In genomic region chr14:65413739-65414045, GRCh38 we compare ENCODE assay signal across 8 cellular contexts. TPM values are rescaled to one million over a fixed set of nuclear protein-coding genes. Genes with fewer than 3 reads are reported as not detected.
DNase-seq lines count a peak whose midpoint lies in the region; ATAC-seq, FAIRE-seq and TF ChIP-seq lines count a peak whose summit lies in the region.

No MANE protein-coding gene starts in this region.

- ATAC-seq in HCT116 = no peak
- ATAC-seq in right cardiac atrium = no peak

- POLR2A ChIA-PET in HCT116 (lab: Charles Lee) = no interaction called here
- POLR2A ChIA-PET in HEK293T (lab: Yijun Ruan, JAX) = interaction anchor here (2.8 to 3.2 kb wide), 3 partner anchors 244 to 411 kb away, joined by 11 to 21 read pairs (median 18); no protein-coding TSS in a partner anchor

- peak overlapping the region; percentile 98 for H3K4me2 ChIP-seq in HCT116 (ENCODE audit: low read length)

- CTCF ChIA-PET in HCT116 (lab: Charles Lee) (interaction anchor here (1.2 to 4.8 kb wide), 2 partner anchors 250 to 547 kb away, joined by 6 to 65 read pairs; no protein-coding TSS in a partner anchor), HEK293T (lab: Yijun Ruan, JAX) (interaction anchor here (1.0 to 3.1 kb wide), 2 partner anchors 411 to 547 kb away, joined by 3 to 12 read pairs; no protein-coding TSS in a partner anchor)

- H3K36me3 ChIP-seq in HCT116 (ENCODE audit: control insufficient read depth in 1 of 2, insufficient read depth in 2 of 2, low read length in 2 of 2) = no peaks in the 10 kb centered on the region
- no peaks in the 10 kb centered on the region for H3K36me3 ChIP-seq in small intestine (ENCODE audit: control insufficient read depth in 2 of 2, insufficient read depth in 2 of 2, low read length in 2 of 2)

- H3K27me3 ChIP-seq in HCT116 (ENCODE audit: insufficient read depth, low read length) (no peaks in the 10 kb centered on the region), right cardiac atrium (ENCODE audit: control insufficient read depth, insufficient read depth) (no peaks in the 10 kb centered on the region), small intestine (ENCODE audit: control insufficient read depth in 2 of 2, insufficient read depth in 2 of 2, low read length in 2 of 2) (no peaks in the 10 kb centered on the region)

- DNase-seq in HCT116 (ENCODE audit: low read depth, low spot score) (no peak), right cardiac atrium (no peak), small intestine (no peak), NCI-H2196 (lab: John Stamatoyannopoulos, UW; ENCODE audit: unreplicated experiment) (no peak), HEK293T (ENCODE audit: extremely low spot score) (no peak)
- no peak for DNase-seq in stimulated activated CD4-positive, alpha-beta T cell treated with anti-CD3 and anti-CD28 coated beads, Interleukin-12 subunit alpha, Interleukin-12 subunit beta, amount 100 ng/mL, for 4 hours
- no peak for DNase-seq in stimulated activated CD4-positive, alpha-beta T cell treated with anti-CD3 and anti-CD28 coated beads, Interleukin-2, amount 100 ng/mL, for 24 hours

- BruUV-seq in HCT116 (replicated peaks; lab: Mats Ljungman, UMichigan) = no TSS peak

- H4K20me1 ChIP-seq in HCT116 (ENCODE audit: insufficient read depth) = no peaks in the 10 kb centered on the region; the same call in 1 of the 2 replicates

- H3K27ac ChIP-seq in HCT116 (ENCODE audit: low read depth, low read length) = no peak overlapping the region
- no peak overlapping the region for H3K27ac ChIP-seq in right cardiac atrium (ENCODE audit: low read length)
- H3K27ac ChIP-seq in small intestine (ENCODE audit: low read depth in 1 of 2, low read length in 1 of 2) = peak overlapping the region; percentile 95 to 99

- 28% methylated on average over 6 of the region's 6 CpGs for WGBS in right cardiac atrium
- WGBS in small intestine, 3 donors = 1 to 11% (median 4%) methylated on average over 6 of the region's 6 CpGs

- TF ChIP-seq POLR2A in HCT116 (IDR thresholded peaks at IDR 0.05; ENCODE audit: borderline replicate concordance, extremely low read depth, insufficient read depth, insufficient read length) = no peak

- no peaks in the 10 kb centered on the region for H3K9me2 ChIP-seq in HCT116 (ENCODE audit: insufficient read depth)

- peaks cover 46% of the 10 kb centered on the region for H3K79me2 ChIP-seq in HCT116 (ENCODE audit: insufficient read depth, low read length)

- peak overlapping the region; percentile 78 for H3K9ac ChIP-seq in HCT116 (ENCODE audit: low read length)

- H3K9me3 ChIP-seq in HCT116 (ENCODE audit: control insufficient read depth in 1 of 2, insufficient read depth in 1 of 2, low read depth in 1 of 2, low read length in 2 of 2) (no peaks in the 10 kb centered on the region), right cardiac atrium (ENCODE audit: control insufficient read depth, low read length) (no peaks in the 10 kb centered on the region), small intestine (ENCODE audit: control insufficient read depth, low read depth) (no peaks in the 10 kb centered on the region)

- H3K4me3 ChIP-seq in HCT116 (replicated peaks in 1 of 2; ENCODE audit: low read depth in 1 of 2, low read length in 2 of 2) = peak overlapping the region; percentile 71 to 91
- H3K4me3 ChIP-seq in WI38 (ENCODE audit: low read depth, low read length) = peak overlapping the region; percentile 93
- peak overlapping the region; percentile 89 for H3K4me3 ChIP-seq in right cardiac atrium (ENCODE audit: low read length)
- peak overlapping the region; percentile 95 to 100 for H3K4me3 ChIP-seq in small intestine (ENCODE audit: low read depth in 1 of 2, low read length in 2 of 2)

- H3K4me1 ChIP-seq in HCT116 (ENCODE audit: control insufficient read depth in 1 of 2, insufficient read depth in 2 of 2, low read length in 2 of 2) (peaks cover 2 to 21% of the 10 kb centered on the region in 2 experiments; a peak in 2 of 4 replicates), right cardiac atrium (ENCODE audit: control insufficient read depth, insufficient read depth, low read length) (no peaks in the 10 kb centered on the region), small intestine (ENCODE audit: control insufficient read depth in 2 of 2, insufficient read depth in 1 of 2, low read depth in 1 of 2, low read length in 1 of 2) (peaks cover 0 to 2% of the 10 kb centered on the region in 2 donors)

- RAD21 ChIA-PET in HCT116 (lab: Charles Lee; ENCODE audit: low non-redundant PET in 1 of 2, low total read pairs in 2 of 2, uncharacterized antibody in 2 of 2, unreplicated experiment in 2 of 2) = no interaction called here

- intact Hi-C loops in HCT116 (cut with micrococcal nuclease) = loop anchor here (1.0 to 5.0 kb wide), 7 partner anchors 126 to 657 kb away; partner anchors contain the start of gene MAX
- intact Hi-C loops in right cardiac atrium (cut with DNase I) = loop anchor here (2.0 to 10.0 kb wide), 5 partner anchors 249 to 541 kb away; no protein-coding TSS in a partner anchor

- no peak for TF ChIP-seq RAD21 in HCT116 (IDR thresholded peaks at IDR 0.05; ENCODE audit: low read depth)

- H2AFZ ChIP-seq in HCT116 (ENCODE audit: low read depth, low read length, poor library complexity, severe bottlenecking) = no peak overlapping the region

- TF ChIP-seq CTCF in HCT116 (IDR thresholded peaks at IDR 0.05 in 2 of 3, conservative IDR thresholded peaks at IDR 0.05 in 1 of 3; ENCODE audit: borderline replicate concordance in 1 of 3, insufficient read depth in 1 of 3, low read depth in 2 of 3, low read length in 2 of 3) (no peak), WI38 (IDR thresholded peaks at IDR 0.05; ENCODE audit: low read depth, low read length) (no peak)

- FAIRE-seq in small intestine (lab: Jason Lieb, UNC) = no peak

TF ChIP-seq in HCT116, 20 proteins besides CTCF, POLR2A, EP300 and RAD21:
- TF ChIP-seq SP1 (IDR thresholded peaks at IDR 0.05; ENCODE audit: low read depth) (no peak), CEBPB (IDR thresholded peaks at IDR 0.05; ENCODE audit: low read depth) (no peak), POLR2AphosphoS5 (IDR thresholded peaks at IDR 0.05; ENCODE audit: low read depth, low read length) (no peak)
TF ChIP-seq in HCT116: peak in this region for 0.

TF ChIP-seq in HEK293T, 16 proteins besides CTCF, POLR2A, EP300 and RAD21:
- TF ChIP-seq BHLHE40 (IDR thresholded peaks at IDR 0.05; ENCODE audit: borderline replicate concordance) = no peak
- no peak for TF ChIP-seq LEF1 (IDR thresholded peaks at IDR 0.05; ENCODE audit: borderline replicate concordance)
- no peak for TF ChIP-seq FOXA1 (IDR thresholded peaks at IDR 0.05)
- TF ChIP-seq TARDBP (IDR thresholded peaks at IDR 0.05) = no peak
- no peak for TF ChIP-seq ZNF384 (IDR thresholded peaks at IDR 0.05)
- TF ChIP-seq ARNT (IDR thresholded peaks at IDR 0.05) = no peak
- no peak for TF ChIP-seq FOXK2 (IDR thresholded peaks at IDR 0.05)
- TF ChIP-seq ELF4 (IDR thresholded peaks at IDR 0.05) = no peak
- TF ChIP-seq HDGF (IDR thresholded peaks at IDR 0.05; ENCODE audit: borderline replicate concordance) = no peak
- no peak for TF ChIP-seq SP1 (IDR thresholded peaks at IDR 0.05)
- TF ChIP-seq CTBP1 (IDR thresholded peaks at IDR 0.05; ENCODE audit: borderline replicate concordance) = no peak
- TF ChIP-seq, protein P1, sequence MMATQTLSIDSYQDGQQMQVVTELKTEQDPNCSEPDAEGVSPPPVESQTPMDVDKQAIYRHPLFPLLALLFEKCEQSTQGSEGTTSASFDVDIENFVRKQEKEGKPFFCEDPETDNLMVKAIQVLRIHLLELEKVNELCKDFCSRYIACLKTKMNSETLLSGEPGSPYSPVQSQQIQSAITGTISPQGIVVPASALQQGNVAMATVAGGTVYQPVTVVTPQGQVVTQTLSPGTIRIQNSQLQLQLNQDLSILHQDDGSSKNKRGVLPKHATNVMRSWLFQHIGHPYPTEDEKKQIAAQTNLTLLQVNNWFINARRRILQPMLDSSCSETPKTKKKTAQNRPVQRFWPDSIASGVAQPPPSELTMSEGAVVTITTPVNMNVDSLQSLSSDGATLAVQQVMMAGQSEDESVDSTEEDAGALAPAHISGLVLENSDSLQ (IDR thresholded peaks at IDR 0.05) = no peak
- no peak for TF ChIP-seq L3MBTL2 (conservative IDR thresholded peaks at IDR 0.05)
- TF ChIP-seq SUZ12 (IDR thresholded peaks at IDR 0.05) = no peak
- TF ChIP-seq NFRKB (IDR thresholded peaks at IDR 0.05) = no peak
- no peak for TF ChIP-seq FOXM1 (IDR thresholded peaks at IDR 0.05; ENCODE audit: borderline replicate concordance)

RNA-seq across cellular contexts. Expression of gene FUT8, which starts 1.2 kb away (rescaled TPM):
- total RNA-seq in HCT116 (2021; ENCODE audit: unreplicated experiment) (42.3 TPM), right cardiac atrium (10 to 100 TPM; 12.0 to 16.9 (median 15.0) TPM)
- 19.2 and 21.9 TPM in 2 replicates for polyA plus RNA-seq in HCT116 (2012)
- polyA plus RNA-seq in right cardiac atrium (5.2 TPM), small intestine (10 to 100 TPM in 1 of 3 donors, 1 to 10 TPM in 2; 4.7 to 52.1 (median 5.1) TPM)

Comparison
In these comparisons a context has a peak if more than half of its experiments do, and no peak if none do; other contexts are left out.
1. H3K27ac ChIP-seq: peak in small intestine (2 of 2); none in HCT116 (single experiment) and right cardiac atrium (single experiment).
2. Peak in every context shown above with its lines, with median percentiles within 50 percentile points of each other: H3K4me3 ChIP-seq.